Comparison of ENCODE assay signal across 10 cellular contexts in the genomic region with DNA sequence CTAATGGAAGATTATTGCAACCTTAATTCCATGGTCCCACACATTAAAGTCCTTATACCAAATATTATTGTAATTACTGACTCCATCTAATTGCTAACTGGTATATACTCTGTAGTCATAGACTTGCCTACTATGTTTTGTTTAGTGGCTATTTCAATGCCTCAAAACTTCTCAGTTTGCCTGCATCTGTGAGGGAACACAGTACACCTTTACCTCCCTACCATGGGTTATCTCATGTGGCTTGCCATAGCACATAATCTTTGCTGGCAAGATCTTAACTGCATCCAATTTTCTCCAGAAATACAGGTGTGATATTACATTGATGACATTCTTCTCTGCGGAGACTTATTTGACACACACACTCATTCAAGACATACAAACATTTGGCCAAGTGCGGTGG.
"Had no signal": no experiment of that assay in that cellular context is flagged by ENCODE, and none has a peak within 500 bp of the region (broad histone marks: within the 10 kb centered on the region; RNA-seq: fewer than 3 reads in every experiment).

No MANE protein-coding gene starts in this region.

- H3K36me3 ChIP-seq: HAP-1 had no signal

- DNase-seq: GM23248, GOT3, H7, H9, HCEC 1CT, HFFc6 had no signal

- H3K4me3 ChIP-seq: GM23248, GM23338, HAP-1 had no signal

- H3K27ac ChIP-seq: GM23248 had no signal

- H3K9me3 ChIP-seq: HAP-1 had no signal

- FAIRE-seq: H1, H54 had no signal
